Comparison of ENCODE assay signal across 9 cellular contexts in genomic region chr17:48586355-48586924, GRCh38. TPM values are rescaled to one million over a fixed set of nuclear protein-coding genes. Genes with fewer than 3 reads are reported as not detected.
DNase-seq lines count a peak whose midpoint lies in the region; ATAC-seq and TF ChIP-seq lines count a peak whose summit lies in the region.
"Had no signal": no experiment of that assay in that cellular context is flagged by ENCODE, and none has a peak within 500 bp of the region (broad histone marks: within the 10 kb centered on the region; RNA-seq: fewer than 3 reads in every experiment).

No MANE protein-coding gene starts in this region.

- H3K4me3 Mint-ChIP-seq in activated T-helper 2 cell treated with anti-CD3 and anti-CD28 coated beads, Interferon-gamma antibody, Interleukin-2, Interleukin-4, amounts not matched to agents 10 μg/mL and 5 μg/mL and 100 μg/mL, durations not matched to agents 14 hours and 24 hours and 36 hours (ENCODE audit: low read depth): peak overlapping the region; percentile 89

- no peaks in the 10 kb centered on the region for H3K9me3 Mint-ChIP-seq in activated T-helper 2 cell treated with anti-CD3 and anti-CD28 coated beads, Interferon-gamma antibody, Interleukin-2, Interleukin-4, amounts not matched to agents 10 μg/mL and 5 μg/mL and 100 μg/mL, durations not matched to agents 14 hours and 24 hours and 36 hours

- no peaks in the 10 kb centered on the region for H3K9me3 ChIP-seq in heart right ventricle
- no peaks in the 10 kb centered on the region for H3K9me3 ChIP-seq in right lobe of liver

- H3K27ac ChIP-seq in heart right ventricle (peak overlapping the region in 5 of 10 donors; percentile 3 to 76 (median 64)), right lobe of liver (peak overlapping the region; percentile 50 to 76 (median 61)), urinary bladder (ENCODE audit: low read depth) (no peak overlapping the region), foreskin keratinocyte (no peak overlapping the region)

- H3K4me1 Mint-ChIP-seq in activated T-helper 2 cell treated with anti-CD3 and anti-CD28 coated beads, Interferon-gamma antibody, Interleukin-2, Interleukin-4, amounts not matched to agents 10 μg/mL and 5 μg/mL and 100 μg/mL, durations not matched to agents 14 hours and 24 hours and 36 hours (ENCODE audit: low read depth): peaks cover 32% of the 10 kb centered on the region

- no peak overlapping the region for H3K27ac Mint-ChIP-seq in activated T-helper 2 cell treated with anti-CD3 and anti-CD28 coated beads, Interferon-gamma antibody, Interleukin-2, Interleukin-4, amounts not matched to agents 10 μg/mL and 5 μg/mL and 100 μg/mL, durations not matched to agents 14 hours and 24 hours and 36 hours

- H3K27me3 Mint-ChIP-seq in activated T-helper 2 cell treated with anti-CD3 and anti-CD28 coated beads, Interferon-gamma antibody, Interleukin-2, Interleukin-4, amounts not matched to agents 10 μg/mL and 5 μg/mL and 100 μg/mL, durations not matched to agents 14 hours and 24 hours and 36 hours (ENCODE audit: low read depth): peaks cover 77% of the 10 kb centered on the region

- no peak for TF ChIP-seq CTCF in heart right ventricle (IDR thresholded peaks at IDR 0.05)
- no peak for TF ChIP-seq CTCF in right lobe of liver (IDR thresholded peaks at IDR 0.05)
- no peak for TF ChIP-seq CTCF in foreskin keratinocyte (conservative IDR thresholded peaks at IDR 0.05)

- WGBS in heart right ventricle, 2 donors: 19 to 20% methylated on average over 29 of the region's 29 CpGs
- WGBS in right lobe of liver (ENCODE audit: insufficient coverage, low coverage, low lambda C conversion rate, missing lambda C conversion rate): 10% methylated on average over 28 of the region's 29 CpGs
- WGBS in urinary bladder: 16% methylated on average over 29 of the region's 29 CpGs

- H3K4me1 ChIP-seq in heart right ventricle (peaks cover 0 to 39% (median 17%) of the 10 kb centered on the region in 9 donors), right lobe of liver (peaks cover 0 to 13% (median 4%) of the 10 kb centered on the region in 4 donors), urinary bladder (ENCODE audit: insufficient read depth) (no peaks in the 10 kb centered on the region), foreskin keratinocyte (no peaks in the 10 kb centered on the region)

- peak overlapping the region in 7 of 10 donors; percentile 47 to 69 (median 62) for H3K4me3 ChIP-seq in heart right ventricle
- H3K4me3 ChIP-seq in right lobe of liver: peak overlapping the region; percentile 51 to 56 (median 56)
- peak overlapping the region; percentile 41 for H3K4me3 ChIP-seq in urinary bladder (ENCODE audit: low read depth, low read length)

- ATAC-seq in heart right ventricle (no peak), right lobe of liver (peak in 1 of 4 donors; percentile 13), foreskin keratinocyte (no peak), HG03460 (IDR thresholded peaks at IDR 0.05; ENCODE audit: unreplicated experiment) (no peak), HG03378 (IDR thresholded peaks at IDR 0.05; ENCODE audit: unreplicated experiment) (no peak)

- H3K27me3 ChIP-seq in heart right ventricle (peaks cover 27 to 100% (median 100%) of the 10 kb centered on the region in 7 donors), right lobe of liver (peaks cover 0 to 52% of the 10 kb centered on the region in 2 donors), foreskin keratinocyte (peaks cover 98% of the 10 kb centered on the region)

- intact Hi-C loops in heart right ventricle (cut with DNase I): no loop called here
- intact Hi-C loops in cardiac septum (cut with DNase I): no loop called here
- intact Hi-C loops in activated T-helper 2 cell treated with anti-CD3 and anti-CD28 coated beads, Interferon-gamma antibody, Interleukin-2, Interleukin-4, amounts not matched to agents 10 μg/mL and 5 μg/mL and 100 μg/mL, durations not matched to agents 14 hours and 24 hours and 36 hours (cut with micrococcal nuclease): no loop called here
- intact Hi-C loops in right lobe of liver (cut with DNase I): no loop called here

- DNase-seq in heart right ventricle (no peak), cardiac septum (ENCODE audit: low spot score) (no peak), right lobe of liver (peak in 1 of 3 donors; percentile 41), foreskin keratinocyte (no peak)
- DNase-seq in activated T-helper 2 cell treated with anti-CD3 and anti-CD28 coated beads, Interferon-gamma antibody, Interleukin-2, Interleukin-4, amounts not matched to agents 10 μg/mL and 5 μg/mL and 100 μg/mL, durations not matched to agents 14 hours and 24 hours and 36 hours (ENCODE audit: low spot score): no peak
- DNase-seq: NCI-H2029 had no signal

- TF ChIP-seq POLR2A in right lobe of liver (IDR thresholded peaks at IDR 0.05): no peak

- no peaks in the 10 kb centered on the region for H3K36me3 Mint-ChIP-seq in activated T-helper 2 cell treated with anti-CD3 and anti-CD28 coated beads, Interferon-gamma antibody, Interleukin-2, Interleukin-4, amounts not matched to agents 10 μg/mL and 5 μg/mL and 100 μg/mL, durations not matched to agents 14 hours and 24 hours and 36 hours (ENCODE audit: low read depth)

- no peaks in the 10 kb centered on the region for H3K36me3 ChIP-seq in heart right ventricle
- no peaks in the 10 kb centered on the region for H3K36me3 ChIP-seq in right lobe of liver
- no peaks in the 10 kb centered on the region for H3K36me3 ChIP-seq in urinary bladder (ENCODE audit: insufficient read depth)

RNA-seq across cellular contexts. Expression of gene HOXB3, which starts 3.6 kb away (rescaled TPM):
- total RNA-seq in heart right ventricle (1 to 10 TPM in 5 of 10 donors, under 1 TPM in 5; 0.24 to 3.9 (median 0.97) TPM), cardiac septum (4.2 TPM), right lobe of liver (1 to 10 TPM in 5 of 6 experiments, under 1 TPM in 1; 0.99 to 3.2 (median 2.6) TPM), urinary bladder (10.8 TPM), foreskin keratinocyte (0.04 and 0.48 TPM in 2 replicates)
- polyA plus RNA-seq in heart right ventricle (1 to 10 TPM; 1.3 to 5.9 TPM), urinary bladder (6.1 TPM), foreskin keratinocyte (0.02 and 0.09 TPM in 2 replicates)
- total RNA-seq in activated T-helper 2 cell treated with anti-CD3 and anti-CD28 coated beads, Interferon-gamma antibody, Interleukin-2, Interleukin-4, amounts not matched to agents 10 μg/mL and 5 μg/mL and 100 μg/mL, durations not matched to agents 14 hours and 24 hours and 36 hours: 3.8 and 4.6 TPM in 2 replicates

RNA-seq across cellular contexts. Expression of gene HOXB5, which starts 7.1 kb away (rescaled TPM):
- total RNA-seq in heart right ventricle (under 1 TPM in 1 of 10 donors, not detected in 9; 0.18 TPM), cardiac septum (not detected), right lobe of liver (under 1 TPM in 5 of 6 experiments, not detected in 1; 0.11 to 0.29 (median 0.19) TPM), urinary bladder (0.16 TPM), foreskin keratinocyte (not detected in 2 replicates)
- polyA plus RNA-seq in heart right ventricle (under 1 TPM; 0.06 to 0.15 TPM), urinary bladder (1.2 TPM), foreskin keratinocyte (not detected in 2 replicates)
- not detected in 2 replicates for total RNA-seq in activated T-helper 2 cell treated with anti-CD3 and anti-CD28 coated beads, Interferon-gamma antibody, Interleukin-2, Interleukin-4, amounts not matched to agents 10 μg/mL and 5 μg/mL and 100 μg/mL, durations not matched to agents 14 hours and 24 hours and 36 hours

RNA-seq across cellular contexts. Expression of gene HOXB4, which starts 8.3 kb away (rescaled TPM):
- total RNA-seq in heart right ventricle: 1 to 10 TPM in 1 of 10 donors, under 1 TPM in 8, not detected in 1; 0.14 to 1.6 (median 0.29) TPM
- polyA plus RNA-seq in heart right ventricle: 1 to 10 TPM in 1 of 2 donors, under 1 TPM in 1; 0.90 to 1.4 TPM
- total RNA-seq in cardiac septum: 1.6 TPM
- 3.0 and 3.3 TPM in 2 replicates for total RNA-seq in activated T-helper 2 cell treated with anti-CD3 and anti-CD28 coated beads, Interferon-gamma antibody, Interleukin-2, Interleukin-4, amounts not matched to agents 10 μg/mL and 5 μg/mL and 100 μg/mL, durations not matched to agents 14 hours and 24 hours and 36 hours
- 1 to 10 TPM in 1 of 6 experiments, under 1 TPM in 5; 0.31 to 1.1 (median 0.68) TPM for total RNA-seq in right lobe of liver
- total RNA-seq in urinary bladder: 2.0 TPM
- 2.1 TPM for polyA plus RNA-seq in urinary bladder
- 0.03 and 0.04 TPM in 2 replicates for total RNA-seq in foreskin keratinocyte
- 0.03 and 0.04 TPM in 2 replicates for polyA plus RNA-seq in foreskin keratinocyte

RNA-seq across cellular contexts. Expression of gene HOXB6, which starts 18.3 kb away (rescaled TPM):
- 1 to 10 TPM in 1 of 10 donors, under 1 TPM in 7, not detected in 2; 0.14 to 1.2 (median 0.33) TPM for total RNA-seq in heart right ventricle
- under 1 TPM; 0.88 to 0.96 TPM for polyA plus RNA-seq in heart right ventricle
- 0.92 TPM for total RNA-seq in cardiac septum
- 0.52 and 0.62 TPM in 2 replicates for total RNA-seq in activated T-helper 2 cell treated with anti-CD3 and anti-CD28 coated beads, Interferon-gamma antibody, Interleukin-2, Interleukin-4, amounts not matched to agents 10 μg/mL and 5 μg/mL and 100 μg/mL, durations not matched to agents 14 hours and 24 hours and 36 hours
- under 1 TPM; 0.18 to 0.83 (median 0.56) TPM for total RNA-seq in right lobe of liver
- 3.1 TPM for total RNA-seq in urinary bladder
- polyA plus RNA-seq in urinary bladder: 4.0 TPM
- not detected in 2 replicates for total RNA-seq in foreskin keratinocyte
- not detected in 2 replicates for polyA plus RNA-seq in foreskin keratinocyte

RNA-seq across cellular contexts. Expression of gene HOXB7, which starts 24.4 kb away (rescaled TPM):
- total RNA-seq in heart right ventricle (under 1 TPM in 4 of 10 donors, not detected in 6; 0.25 to 0.62 (median 0.45) TPM), cardiac septum (0.22 TPM), right lobe of liver (under 1 TPM in 4 of 6 experiments, not detected in 2; 0.16 to 0.79 (median 0.30) TPM), urinary bladder (2.5 TPM), foreskin keratinocyte (0.28 and 0.54 TPM in 2 replicates)
- polyA plus RNA-seq in heart right ventricle (under 1 TPM; 0.13 to 0.29 TPM), urinary bladder (6.7 TPM), foreskin keratinocyte (0.37 and 0.81 TPM in 2 replicates)
- total RNA-seq in activated T-helper 2 cell treated with anti-CD3 and anti-CD28 coated beads, Interferon-gamma antibody, Interleukin-2, Interleukin-4, amounts not matched to agents 10 μg/mL and 5 μg/mL and 100 μg/mL, durations not matched to agents 14 hours and 24 hours and 36 hours: 0.39 and 0.64 TPM in 2 replicates

Comparison
In these comparisons a context has a peak if more than half of its experiments do, and no peak if none do; other contexts are left out.
1. H3K27ac ChIP-seq: peak in right lobe of liver (3 of 3); none in urinary bladder (single experiment) and foreskin keratinocyte (single experiment).
2. Peak in every context shown above with its lines, with median percentiles within 50 percentile points of each other: H3K4me3 ChIP-seq.